32 cellular contexts compared by ENCODE assay signal in genomic region chr2:214108598-214108997, GRCh38.
"Had no signal": no experiment of that assay in that cellular context is flagged by ENCODE, and none has a peak within 500 bp of the region (broad histone marks: within the 10 kb centered on the region; RNA-seq: fewer than 3 reads in every experiment).

No MANE protein-coding gene starts in this region.

- H3K4me1 ChIP-seq: adrenal gland, body of pancreas, breast epithelium had no signal

- H3K9me3 ChIP-seq: adrenal gland, body of pancreas, breast epithelium had no signal

- FAIRE-seq: astrocyte, TTC549 had no signal

- H3K4me3 ChIP-seq: adrenal gland, body of pancreas, breast epithelium had no signal

- H3K36me3 ChIP-seq: adrenal gland, brain microvascular endothelial cell, breast epithelium had no signal

- H3K27ac ChIP-seq: adrenal gland, body of pancreas, brain microvascular endothelial cell, breast epithelium, VCaP had no signal

- ATAC-seq: activated CD4-positive, alpha-beta T cell treated with anti-CD3 and anti-CD28 coated beads for 36 hours; activated CD8-positive, alpha-beta memory T cell treated with anti-CD3 and anti-CD28 coated beads, Interleukin-2, amount 10 ng/mL, durations not matched to agents 7 days and 5 days; activated CD8-positive, alpha-beta T cell treated with anti-CD3 and anti-CD28 coated beads, Interleukin-2, amount 10 ng/mL, durations not matched to agents 7 days and 5 days; activated naive CD8-positive, alpha-beta T cell treated with anti-CD3 and anti-CD28 coated beads, Interleukin-2, amount 50 U/mL, for 24 hours; body of pancreas had no signal

- DNase-seq: activated B cell treated with CpG ODN at 0.5 μM for 24 hours; activated CD4-positive, alpha-beta memory T cell treated with anti-CD3 and anti-CD28 coated beads, Interleukin-2, amount 10 ng/mL, durations not matched to agents 7 days and 5 days; activated CD4-positive, alpha-beta T cell treated with anti-CD3 and anti-CD28 coated beads for 1 hour; activated CD4-positive, alpha-beta T cell treated with anti-CD3 and anti-CD28 coated beads for 36 hours; activated CD4-positive, alpha-beta T cell treated with anti-CD3 and anti-CD28 coated beads for 48 hours; activated CD4-positive, alpha-beta T cell treated with anti-CD3 and anti-CD28 coated beads, Interleukin-2, amount 10 ng/mL, durations not matched to agents 7 days and 5 days; activated CD4-positive, alpha-beta T cell treated with anti-CD3 and anti-CD28 coated beads, Interleukin-2, amount 50 U/mL, for 48 hours; activated CD8-positive, alpha-beta memory T cell treated with anti-CD3 and anti-CD28 coated beads for 24 hours; activated CD8-positive, alpha-beta memory T cell treated with anti-CD3 and anti-CD28 coated beads, Interleukin-2, amount 10 ng/mL, durations not matched to agents 7 days and 5 days; activated CD8-positive, alpha-beta memory T cell treated with anti-CD3 and anti-CD28 coated beads, Interleukin-2, amount 50 U/mL, for 48 hours; activated CD8-positive, alpha-beta T cell treated with anti-CD3 and anti-CD28 coated beads, Interleukin-2, amount 10 ng/mL, durations not matched to agents 7 days and 5 days; activated effector memory CD4-positive, alpha-beta T cell treated with Interleukin-2 at 50 U/mL for 16 hours; activated gamma-delta T cell; activated naive CD4-positive, alpha-beta T cell treated with anti-CD3 and anti-CD28 coated beads, Interleukin-2, amount 10 ng/mL, durations not matched to agents 7 days and 5 days; activated naive CD4-positive, alpha-beta T cell treated with Interleukin-2 at 50 U/mL for 16 hours; activated naive CD8-positive, alpha-beta T cell treated with anti-CD3 and anti-CD28 coated beads, Interleukin-2, amount 10 ng/mL, durations not matched to agents 7 days and 5 days; activated naive CD8-positive, alpha-beta T cell treated with anti-CD3 and anti-CD28 coated beads, Interleukin-2, amount 50 U/mL, for 24 hours; activated T-cell treated with anti-CD3 and anti-CD28 coated beads, Interleukin-2, amount 50 U/mL, for 24 hours; activated T-cell treated with anti-CD3 and anti-CD28 coated beads, Interleukin-2, amount 50 U/mL, for 48 hours; adrenal gland; amniotic stem cell; aorta; body of pancreas; brain microvascular endothelial cell; central memory CD4-positive, alpha-beta T cell; T-helper 1 cell; T-helper 2 cell; T-helper 9 cell had no signal

- H3K27me3 ChIP-seq: adrenal gland, body of pancreas, brain microvascular endothelial cell, breast epithelium had no signal
